In the genomic region with DNA sequence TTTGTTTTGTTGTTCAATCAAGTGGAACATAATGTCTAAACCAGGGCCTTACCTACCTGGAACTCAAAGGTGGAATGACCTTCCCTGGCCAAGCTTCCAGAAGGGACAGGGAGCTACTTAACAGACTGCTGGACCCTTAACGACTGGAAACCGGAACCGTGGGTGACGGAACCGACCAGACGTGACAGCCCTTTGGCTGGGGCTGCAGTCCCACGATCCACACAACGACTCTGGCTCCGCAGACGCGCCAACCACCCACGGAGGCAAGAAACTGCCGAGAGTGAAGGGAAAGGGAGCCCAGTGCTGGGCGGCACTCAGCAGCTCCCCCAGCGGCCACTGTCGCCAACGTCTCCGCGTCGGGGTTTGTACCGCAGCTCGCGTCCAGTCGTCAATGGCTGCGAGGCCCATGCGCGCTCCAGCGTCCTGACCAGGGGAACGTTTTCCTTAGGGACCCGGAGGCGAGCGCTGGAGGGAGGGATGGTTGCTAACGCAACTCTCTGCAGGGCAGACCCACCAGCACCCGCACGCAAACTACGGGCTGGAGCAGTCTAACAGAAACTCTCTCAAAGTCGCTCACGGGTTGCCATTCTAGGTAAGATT, we compare ENCODE assay signal across 8 cellular contexts. TPM values are rescaled to one million over a fixed set of nuclear protein-coding genes. Genes with fewer than 3 reads are reported as not detected.
A peak's percentile ranks its signal among the peaks of the same experiment; 100 is the strongest.
DNase-seq lines count a peak whose midpoint lies in the region; ATAC-seq lines count a peak whose summit lies in the region.

No MANE protein-coding gene starts in this region.

- peak; percentile 83 for DNase-seq in activated CD8-positive, alpha-beta T cell treated with anti-CD3 and anti-CD28 coated beads, Interleukin-2, amount 10 ng/mL, durations not matched to agents 7 days and 5 days
- peak; percentile 58 for DNase-seq in effector CD4-positive, alpha-beta T cell
- DNase-seq in lung microvascular endothelial cell (ENCODE audit: low read depth in 2 of 2) (peak; percentile 64 to 71), NCI-H1417 (lab: John Stamatoyannopoulos, UW) (no peak), COLO829 (ENCODE audit: low spot score) (no peak)
- DNase-seq in stimulated activated CD8-positive, alpha-beta memory T cell treated with anti-CD3 and anti-CD28 coated beads, Interleukin-15, amount 100 ng/mL, for 1 hour (ENCODE audit: low read depth), result peak; percentile 51

- H3K27me3 Mint-ChIP-seq in activated CD8-positive, alpha-beta T cell treated with anti-CD3 and anti-CD28 coated beads, Interleukin-2, amount 10 ng/mL, durations not matched to agents 7 days and 5 days (ENCODE audit: low read depth), result peaks cover 10% of the 10 kb centered on the region

- ATAC-seq in GM18498 (IDR thresholded peaks at IDR 0.05; ENCODE audit: unreplicated experiment) (peak; percentile 53), GM21515 (IDR thresholded peaks at IDR 0.05; ENCODE audit: unreplicated experiment) (no peak)
- peak; percentile 95 for ATAC-seq in activated CD8-positive, alpha-beta T cell treated with anti-CD3 and anti-CD28 coated beads, Interleukin-2, amount 10 ng/mL, durations not matched to agents 7 days and 5 days

- H3K27ac Mint-ChIP-seq in activated CD8-positive, alpha-beta T cell treated with anti-CD3 and anti-CD28 coated beads, Interleukin-2, amount 10 ng/mL, durations not matched to agents 7 days and 5 days, result no peak overlapping the region

- peaks cover 25% of the 10 kb centered on the region for H3K4me1 Mint-ChIP-seq in activated CD8-positive, alpha-beta T cell treated with anti-CD3 and anti-CD28 coated beads, Interleukin-2, amount 10 ng/mL, durations not matched to agents 7 days and 5 days (ENCODE audit: low read depth)

- H3K9me3 Mint-ChIP-seq in activated CD8-positive, alpha-beta T cell treated with anti-CD3 and anti-CD28 coated beads, Interleukin-2, amount 10 ng/mL, durations not matched to agents 7 days and 5 days (ENCODE audit: insufficient read depth), result no peaks in the 10 kb centered on the region

- CTCF ChIA-PET in activated CD8-positive, alpha-beta T cell treated with anti-CD3 and anti-CD28 coated beads, Interleukin-2, amount 10 ng/mL, durations not matched to agents 7 days and 5 days (lab: Charles Lee), result interaction anchor here (0.7 to 3.2 kb wide), 33 partner anchors 8 to 246 kb away, joined by 3 to 31 read pairs (median 7); a partner anchor contains a TSS

- H3K4me3 Mint-ChIP-seq in activated CD8-positive, alpha-beta T cell treated with anti-CD3 and anti-CD28 coated beads, Interleukin-2, amount 10 ng/mL, durations not matched to agents 7 days and 5 days, result peak overlapping the region; percentile 47

- H3K36me3 Mint-ChIP-seq in activated CD8-positive, alpha-beta T cell treated with anti-CD3 and anti-CD28 coated beads, Interleukin-2, amount 10 ng/mL, durations not matched to agents 7 days and 5 days (ENCODE audit: low read depth), result peaks cover 2% of the 10 kb centered on the region

- POLR2A ChIA-PET in activated CD8-positive, alpha-beta T cell treated with anti-CD3 and anti-CD28 coated beads, Interleukin-2, amount 10 ng/mL, durations not matched to agents 7 days and 5 days (lab: Charles Lee), result interaction anchor here (1.0 to 2.9 kb wide), 3 partner anchors 23 to 42 kb away, joined by 3 to 16 read pairs (median 5); a partner anchor contains a TSS

RNA-seq across cellular contexts. Expression of a gene that starts 5.5 kb away (rescaled TPM):
- 100 to 1,000 TPM; 229 to 233 TPM for total RNA-seq in activated CD8-positive, alpha-beta T cell treated with anti-CD3 and anti-CD28 coated beads, Interleukin-2, amount 10 ng/mL, durations not matched to agents 7 days and 5 days
- total RNA-seq in lung microvascular endothelial cell, result 13.5 and 30.5 TPM in 2 replicates

RNA-seq across cellular contexts. Expression of a gene that starts 6.9 kb away (rescaled TPM):
- total RNA-seq in activated CD8-positive, alpha-beta T cell treated with anti-CD3 and anti-CD28 coated beads, Interleukin-2, amount 10 ng/mL, durations not matched to agents 7 days and 5 days, result not detected
- not detected in 2 replicates for total RNA-seq in lung microvascular endothelial cell

RNA-seq across cellular contexts. Expression of a gene that starts 21.3 kb away (rescaled TPM):
- 100 to 1,000 TPM; 455 to 494 TPM for total RNA-seq in activated CD8-positive, alpha-beta T cell treated with anti-CD3 and anti-CD28 coated beads, Interleukin-2, amount 10 ng/mL, durations not matched to agents 7 days and 5 days
- 109 and 125 TPM in 2 replicates for total RNA-seq in lung microvascular endothelial cell

RNA-seq across cellular contexts. Expression of a gene that starts 27.0 kb away (rescaled TPM):
- total RNA-seq in activated CD8-positive, alpha-beta T cell treated with anti-CD3 and anti-CD28 coated beads, Interleukin-2, amount 10 ng/mL, durations not matched to agents 7 days and 5 days, result under 1 TPM; 0.16 to 0.83 TPM
- total RNA-seq in lung microvascular endothelial cell, result under 0.01 and 0.22 TPM in 2 replicates

RNA-seq across cellular contexts. Expression of a gene that starts 31.0 kb away (rescaled TPM):
- total RNA-seq in activated CD8-positive, alpha-beta T cell treated with anti-CD3 and anti-CD28 coated beads, Interleukin-2, amount 10 ng/mL, durations not matched to agents 7 days and 5 days, result 10 to 100 TPM; 39.1 TPM
- total RNA-seq in lung microvascular endothelial cell, result 11.1 and 16.3 TPM in 2 replicates

Comparison
In these comparisons a context has a peak if more than half of its experiments do, and no peak if none do; other contexts are left out.
1. DNase-seq: peak in activated CD8-positive, alpha-beta T cell treated with anti-CD3 and anti-CD28 coated beads, Interleukin-2, amount 10 ng/mL, durations not matched to agents 7 days and 5 days (single experiment), effector CD4-positive, alpha-beta T cell (single experiment), lung microvascular endothelial cell (2 of 2) and stimulated activated CD8-positive, alpha-beta memory T cell treated with anti-CD3 and anti-CD28 coated beads, Interleukin-15, amount 100 ng/mL, for 1 hour (single experiment); none in NCI-H1417 (0 of 3) and COLO829 (single experiment).